In genomic region chr4:88522702-88523324, GRCh38 we compare ENCODE assay signal across 8 cellular contexts. TPM values are rescaled to one million over a fixed set of nuclear protein-coding genes. Genes with fewer than 3 reads are reported as not detected.
DNase-seq lines count a peak whose midpoint lies in the region; ATAC-seq and TF ChIP-seq lines count a peak whose summit lies in the region.

No MANE protein-coding gene starts in this region.

- peak overlapping the region; percentile 98 for H3K27ac Mint-ChIP-seq in neural progenitor cell

- peak; percentile 46 for DNase-seq in AG10803 (ENCODE audit: low read depth)
- DNase-seq in NT2/D1 (ENCODE audit: low read depth, low spot score): no peak
- DNase-seq in activated T-helper 9 cell treated with anti-CD3 and anti-CD28 coated beads, Interleukin-2, amount 50 U/mL, for 16 hours (ENCODE audit: low read depth): peak; percentile 16
- DNase-seq in germinal center (ENCODE audit: low spot score): peak; percentile 9
- DNase-seq in neural progenitor cell (ENCODE audit: low spot score): peak; percentile 53
- DNase-seq in DMS79 treated with DMSO at 0.1 percent for 48 hours (lab: John Stamatoyannopoulos, UW): no peak

- H3K27me3 ChIP-seq in NT2/D1 (ENCODE audit: insufficient read depth, insufficient read length) (no peaks in the 10 kb centered on the region), neural progenitor cell (no peaks in the 10 kb centered on the region)

- H3K9me3 Mint-ChIP-seq in neural progenitor cell: no peaks in the 10 kb centered on the region

- H3K4me3 ChIP-seq in AG10803 (ENCODE audit: low read length) (peak overlapping the region; percentile 92), NT2/D1 (ENCODE audit: insufficient read length, low read depth) (peak overlapping the region; percentile 90), neural progenitor cell (peak overlapping the region; percentile 78)

- no peak overlapping the region for H3K27ac ChIP-seq in neural progenitor cell

- ATAC-seq in GM19351 (IDR thresholded peaks at IDR 0.05; ENCODE audit: unreplicated experiment) (peak; percentile 26), GM21367 (IDR thresholded peaks at IDR 0.05; ENCODE audit: unreplicated experiment) (no peak)

- H3K4me2 ChIP-seq in neural progenitor cell: peak overlapping the region; percentile 77

- H3K9me3 ChIP-seq in NT2/D1 (ENCODE audit: insufficient read depth, low read length) (no peaks in the 10 kb centered on the region), neural progenitor cell (ENCODE audit: low read depth) (no peaks in the 10 kb centered on the region)

- no peak for TF ChIP-seq CTCF in AG10803 (conservative IDR thresholded peaks at IDR 0.05; ENCODE audit: low read length)
- no peak for TF ChIP-seq CTCF in neural progenitor cell (IDR thresholded peaks at IDR 0.05)

- H3K27me3 Mint-ChIP-seq in neural progenitor cell (ENCODE audit: insufficient read depth, low read depth): peaks cover 2% of the 10 kb centered on the region

- peaks cover 29% of the 10 kb centered on the region for H3K79me2 ChIP-seq in neural progenitor cell (ENCODE audit: low read depth)

- H2AFZ ChIP-seq in neural progenitor cell (replicated peaks): peak overlapping the region; percentile 90

- H3K4me1 ChIP-seq in NT2/D1 (ENCODE audit: insufficient read depth, insufficient read length) (no peaks in the 10 kb centered on the region), neural progenitor cell (peaks cover 18% of the 10 kb centered on the region)

- peaks cover 18% of the 10 kb centered on the region for H3K4me1 Mint-ChIP-seq in neural progenitor cell

- H3K36me3 ChIP-seq in NT2/D1 (ENCODE audit: insufficient read depth, insufficient read length, low read length) (peaks cover 14% of the 10 kb centered on the region), neural progenitor cell (peaks cover 5% of the 10 kb centered on the region)

- H3K36me3 Mint-ChIP-seq in neural progenitor cell: peaks cover 1% of the 10 kb centered on the region

- H3K4me3 Mint-ChIP-seq in neural progenitor cell: peak overlapping the region; percentile 99

- H3F3A ChIP-seq in neural progenitor cell (ENCODE audit: low read depth): no peaks in the 10 kb centered on the region

- H3K9ac ChIP-seq in NT2/D1 (ENCODE audit: insufficient read length, low read depth): peak overlapping the region; percentile 98
- H3K9ac ChIP-seq in neural progenitor cell: peak overlapping the region; percentile 82

- H4K20me1 ChIP-seq in neural progenitor cell (ENCODE audit: low read depth): peaks cover 12% of the 10 kb centered on the region

RNA-seq across cellular contexts. Expression of gene PYURF, which starts 0.8 kb away (rescaled TPM):
- 87.1 and 106 TPM in 2 replicates for total RNA-seq in neural progenitor cell (ENCODE audit: low replicate concordance)

Comparison
In these comparisons a context has a peak if more than half of its experiments do, and no peak if none do; other contexts are left out.
1. DNase-seq: peak in AG10803 (single experiment), activated T-helper 9 cell treated with anti-CD3 and anti-CD28 coated beads, Interleukin-2, amount 50 U/mL, for 16 hours (single experiment), germinal center (single experiment) and neural progenitor cell (single experiment); none in NT2/D1 (single experiment) and DMS79 treated with DMSO at 0.1 percent for 48 hours (single experiment).
2. Peak in every context shown above with its lines, with median percentiles within 50 percentile points of each other: H3K4me3 ChIP-seq.